Comparison of ENCODE assay signal across 19 cellular contexts in the genomic region with DNA sequence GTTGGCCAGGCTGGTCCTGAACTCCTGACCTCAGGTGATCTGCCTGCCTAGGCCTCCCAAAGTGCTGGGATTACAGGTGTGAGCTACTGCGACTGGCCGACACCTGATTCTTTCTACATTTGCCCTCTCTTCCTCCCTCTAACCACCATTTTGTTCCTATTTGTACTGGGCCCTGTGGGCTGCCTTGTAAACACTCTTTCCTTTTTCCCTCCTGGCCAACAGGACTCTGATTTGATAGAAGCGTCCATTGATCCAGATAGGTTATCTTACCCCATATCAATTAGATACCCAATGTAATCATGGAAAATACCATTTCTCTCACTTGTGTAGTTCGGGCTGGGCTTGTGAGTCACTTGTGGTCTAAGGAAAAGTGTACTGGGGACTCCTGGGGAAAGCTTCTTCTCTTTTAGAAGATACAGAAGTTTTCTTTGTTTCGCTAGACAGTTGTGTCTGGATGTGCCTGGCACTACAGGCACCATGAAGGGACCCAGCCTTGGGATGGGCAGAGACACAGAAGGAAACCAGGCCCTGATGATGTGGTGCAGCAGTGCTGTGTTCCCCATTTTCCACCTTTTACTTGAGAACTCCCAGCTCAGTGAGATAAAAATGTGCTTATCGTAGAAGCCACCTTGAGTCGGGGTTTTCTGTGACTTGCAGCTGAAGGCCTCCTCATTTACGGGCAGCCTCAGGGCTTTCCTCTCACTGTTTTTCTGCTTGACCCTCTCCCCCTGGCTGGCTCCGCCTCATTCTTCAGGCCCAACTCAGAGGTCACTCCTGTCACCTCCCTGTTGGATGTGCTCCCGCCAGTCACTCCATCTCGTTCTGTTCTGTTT.
DNase-seq lines count a peak whose midpoint lies in the region; ATAC-seq and TF ChIP-seq lines count a peak whose summit lies in the region.
"Had no signal": no experiment of that assay in that cellular context is flagged by ENCODE, and none has a peak within 500 bp of the region (broad histone marks: within the 10 kb centered on the region; RNA-seq: fewer than 3 reads in every experiment).

No MANE protein-coding gene starts in this region.

- H3K36me3 ChIP-seq in brain microvascular endothelial cell (replicated peaks): no peaks in the 10 kb centered on the region
- H3K36me3 ChIP-seq: heart left ventricle, sigmoid colon had no signal

- no peak for ATAC-seq in GM18505 (IDR thresholded peaks at IDR 0.05; ENCODE audit: unreplicated experiment)
- ATAC-seq: activated T-cell treated with anti-CD3 and anti-CD28 coated beads, Interleukin-2, amount 50 U/mL, for 72 hours; CD8-positive, alpha-beta T cell; heart left ventricle had no signal

- H3K4me3 ChIP-seq in brain microvascular endothelial cell (ENCODE audit: low read depth, low read length): no peak overlapping the region
- H3K4me3 ChIP-seq: heart left ventricle, sigmoid colon had no signal

- peaks cover 66% of the 10 kb centered on the region for H3K4me1 Mint-ChIP-seq in nephron progenitor cell

- H3K9me3 Mint-ChIP-seq in nephron progenitor cell: no peaks in the 10 kb centered on the region
- H3K9me3 Mint-ChIP-seq: activated B cell treated with CpG ODN at 0.5 μM for 24 hours; CD8-positive, alpha-beta T cell had no signal

- TF ChIP-seq POLR2A in GM18505 (IDR thresholded peaks at IDR 0.05; ENCODE audit: borderline replicate concordance, extremely low read depth, insufficient read depth, insufficient read length): no peak

- no peaks in the 10 kb centered on the region for H3K27me3 ChIP-seq in brain microvascular endothelial cell (replicated peaks)
- H3K27me3 ChIP-seq: heart left ventricle, sigmoid colon had no signal

- TF ChIP-seq CTCF in brain microvascular endothelial cell (IDR thresholded peaks at IDR 0.05; ENCODE audit: low read depth, low read length, missing control alignments) (no peak), nephron progenitor cell (IDR thresholded peaks at IDR 0.05) (no peak)

- no peak overlapping the region for H3K4me3 Mint-ChIP-seq in nephron progenitor cell
- H3K4me3 Mint-ChIP-seq: activated B cell treated with CpG ODN at 0.5 μM for 24 hours; activated T-cell treated with anti-CD3 and anti-CD28 coated beads, Interleukin-2, amount 50 U/mL, for 72 hours; CD8-positive, alpha-beta T cell had no signal

- in situ Hi-C loops in brain microvascular endothelial cell (cut with HindIII; ENCODE audit: low pct_ligation_motif_present, low sequenced_read_pairs): no loop called here

- DNase-seq in CMK (ENCODE audit: low read depth): peak; percentile 90
- DNase-seq in NCI-H226: peak; percentile 17
- DNase-seq in brain microvascular endothelial cell: peak; percentile 31
- peak; percentile 20 for DNase-seq in nephron progenitor cell
- no peak for DNase-seq in middle frontal gyrus (ENCODE audit: extremely low spot score, low spot score)
- no peak for DNase-seq in HuH-7.5 (ENCODE audit: low spot score)
- DNase-seq in foreskin melanocyte: no peak
- DNase-seq: activated B cell treated with CpG ODN at 0.5 μM for 24 hours; activated CD8-positive, alpha-beta memory T cell treated with anti-CD3 and anti-CD28 coated beads for 24 hours; activated T-cell treated with anti-CD3 and anti-CD28 coated beads, Interleukin-2, amount 50 U/mL, for 72 hours; caudate nucleus; CD8-positive, alpha-beta T cell; DND-41; heart left ventricle; kidney; NCI-H2029 treated with DMSO at 0.1 percent for 48 hours; NCI-H524 treated with DMSO at 0.1 percent for 48 hours; sigmoid colon had no signal

- peak overlapping the region; percentile 35 for H3K27ac ChIP-seq in brain microvascular endothelial cell
- H3K27ac ChIP-seq: sigmoid colon had no signal

- no peaks in the 10 kb centered on the region for H3K27me3 Mint-ChIP-seq in nephron progenitor cell (ENCODE audit: low read depth, poor library complexity)

- H3K36me3 Mint-ChIP-seq in nephron progenitor cell (ENCODE audit: low read depth): no peaks in the 10 kb centered on the region
- H3K36me3 Mint-ChIP-seq: CD8-positive, alpha-beta T cell had no signal

- peak overlapping the region; percentile 87 for H3K27ac Mint-ChIP-seq in nephron progenitor cell
- H3K27ac Mint-ChIP-seq: activated B cell treated with CpG ODN at 0.5 μM for 24 hours; activated T-cell treated with anti-CD3 and anti-CD28 coated beads, Interleukin-2, amount 50 U/mL, for 72 hours; CD8-positive, alpha-beta T cell had no signal

Comparison
In these comparisons a context has a peak if more than half of its experiments do, and no peak if none do; other contexts are left out.
1. DNase-seq: peak in CMK (single experiment), NCI-H226 (single experiment), brain microvascular endothelial cell (single experiment) and nephron progenitor cell (single experiment); none in middle frontal gyrus (single experiment), HuH-7.5 (single experiment) and foreskin melanocyte (single experiment).